ENCODE assay signal across 12 cellular contexts in the genomic region with DNA sequence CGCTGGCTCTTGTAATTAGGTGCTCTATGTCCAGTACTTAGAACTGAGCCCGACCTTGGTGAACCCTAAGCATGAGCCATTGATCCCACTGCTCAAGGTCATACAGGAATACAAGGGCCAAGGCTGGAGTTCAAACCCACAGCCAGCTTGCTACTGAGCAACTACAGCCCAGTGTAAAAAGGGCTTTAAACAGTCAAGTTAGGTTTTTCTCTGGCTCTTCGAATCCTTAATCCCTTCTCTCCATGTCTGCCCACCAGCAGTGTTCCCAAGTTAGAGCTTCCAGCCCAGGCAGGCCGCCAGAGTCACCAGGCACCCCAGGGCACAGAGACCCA.
DNase-seq lines count a peak whose midpoint lies in the region; TF ChIP-seq lines count a peak whose summit lies in the region.
"Had no signal": no experiment of that assay in that cellular context is flagged by ENCODE, and none has a peak within 500 bp of the region (broad histone marks: within the 10 kb centered on the region; RNA-seq: fewer than 3 reads in every experiment).

No MANE protein-coding gene starts in this region.

- H3K27me3 ChIP-seq in neuronal stem cell (ENCODE audit: control insufficient read depth in 3 of 3, insufficient read depth in 3 of 3, low read depth in 1 of 3, low read length in 3 of 3) (no peaks in the 10 kb centered on the region), vagina (no peaks in the 10 kb centered on the region), sigmoid colon (no peaks in the 10 kb centered on the region)

- no peak overlapping the region for H2BK120ac ChIP-seq in neuronal stem cell (ENCODE audit: low read depth, low read length)

- H3K4me2 ChIP-seq in neuronal stem cell (ENCODE audit: insufficient read depth, low read length, poor library complexity, severe bottlenecking) = no peak overlapping the region

- no peak overlapping the region for H2BK15ac ChIP-seq in neuronal stem cell (ENCODE audit: low read length)

- TF ChIP-seq CTCF in vagina (IDR thresholded peaks at IDR 0.05) (no peak), sigmoid colon (IDR thresholded peaks at IDR 0.05) (no peak)

- no peak overlapping the region for H3K14ac ChIP-seq in neuronal stem cell (ENCODE audit: low read length)

- peak overlapping the region; percentile 56 for H3K27ac ChIP-seq in epithelial cell of prostate
- H3K27ac ChIP-seq in neuronal stem cell (replicated peaks; ENCODE audit: low read length) = no peak overlapping the region
- peak overlapping the region; percentile 20 for H3K27ac ChIP-seq in vagina
- H3K27ac ChIP-seq in sigmoid colon = no peak overlapping the region
- H3K27ac ChIP-seq: 22Rv1 had no signal

- no peak overlapping the region for H2BK5ac ChIP-seq in neuronal stem cell (ENCODE audit: low read length)

- no peak overlapping the region for H4K91ac ChIP-seq in neuronal stem cell (ENCODE audit: low read depth, low read length, poor library complexity)

- DNase-seq in DMS53 treated with DMSO at 0.1 percent for 48 hours (lab: John Stamatoyannopoulos, UW; ENCODE audit: unreplicated experiment) (peak; percentile 41), DMS53 (lab: John Stamatoyannopoulos, UW) (no peak), epithelial cell of prostate (ENCODE audit: low read depth, low spot score) (no peak), neuronal stem cell (ENCODE audit: low spot score) (no peak), vagina (ENCODE audit: extremely low spot score in 2 of 2) (no peak), NCI-H748 (lab: John Stamatoyannopoulos, UW; ENCODE audit: unreplicated experiment) (no peak), sigmoid colon (no peak)
- DNase-seq in stimulated activated CD4-positive, alpha-beta T cell treated with anti-CD3 and anti-CD28 coated beads, Interleukin-4, amount 100 ng/mL, for 24 hours = no peak
- DNase-seq: CD8-positive, alpha-beta T cell; COR-L47; GF-D8 had no signal

- WGBS in neuronal stem cell (ENCODE audit: extremely low coverage in 2 of 2, insufficient read length in 2 of 2, insufficient replicate concordance in 1 of 2), 2 donors = no CpG with 5 or more reads among the region's 4 CpGs
- WGBS in sigmoid colon, 2 donors = 89 to 92% methylated on average over 4 of the region's 4 CpGs

- no peaks in the 10 kb centered on the region for H3K9me3 ChIP-seq in neuronal stem cell (replicated peaks in 1 of 2; ENCODE audit: control insufficient read depth in 2 of 2, insufficient read depth in 1 of 2, low read depth in 1 of 2, low read length in 2 of 2)
- H3K9me3 ChIP-seq in vagina = no peaks in the 10 kb centered on the region
- no peaks in the 10 kb centered on the region for H3K9me3 ChIP-seq in sigmoid colon

- no peak overlapping the region for H4K8ac ChIP-seq in neuronal stem cell (ENCODE audit: low read depth, low read length)

- H3K18ac ChIP-seq in neuronal stem cell (ENCODE audit: low read length) = peak overlapping the region; percentile 7

- intact Hi-C loops in vagina (cut with DNase I) (no loop called here), sigmoid colon (cut with DNase I) (no loop called here)

- H2BK12ac ChIP-seq in neuronal stem cell (ENCODE audit: low read length) = no peak overlapping the region

- no peak overlapping the region for H2AFZ ChIP-seq in neuronal stem cell (ENCODE audit: low read length)

- TF ChIP-seq POLR2A in vagina (IDR thresholded peaks at IDR 0.05) (no peak), sigmoid colon (IDR thresholded peaks at IDR 0.05) (no peak)

- H3K9ac ChIP-seq in neuronal stem cell (ENCODE audit: low read depth, low read length, poor library complexity) = no peak overlapping the region

- H2AK5ac ChIP-seq in neuronal stem cell (ENCODE audit: low read depth, low read length) = peak overlapping the region; percentile 43

- H3K4me1 ChIP-seq in neuronal stem cell (ENCODE audit: control insufficient read depth in 2 of 2, insufficient read depth in 1 of 2, low read depth in 1 of 2, low read length in 2 of 2) (no peaks in the 10 kb centered on the region), vagina (no peaks in the 10 kb centered on the region), sigmoid colon (no peaks in the 10 kb centered on the region)

- H3K4ac ChIP-seq in neuronal stem cell (ENCODE audit: low read length) = no peak overlapping the region

- H3K23ac ChIP-seq in neuronal stem cell (ENCODE audit: low read depth, low read length, poor library complexity) = no peak overlapping the region

- H3K36me3 ChIP-seq in neuronal stem cell (replicated peaks in 1 of 2; ENCODE audit: control insufficient read depth in 2 of 2, insufficient read depth in 2 of 2, low read length in 2 of 2) = no peaks in the 10 kb centered on the region
- no peaks in the 10 kb centered on the region for H3K36me3 ChIP-seq in vagina
- no peaks in the 10 kb centered on the region for H3K36me3 ChIP-seq in sigmoid colon

- H3K4me3 ChIP-seq in neuronal stem cell (ENCODE audit: low read length in 2 of 2) = no peak overlapping the region
- H3K4me3 ChIP-seq in vagina = no peak overlapping the region
- no peak overlapping the region for H3K4me3 ChIP-seq in sigmoid colon

- no peak for TF ChIP-seq EP300 in sigmoid colon (IDR thresholded peaks at IDR 0.05)

- H3K79me1 ChIP-seq in neuronal stem cell (ENCODE audit: low read depth, low read length) = no peaks in the 10 kb centered on the region

Comparison
In these comparisons a context has a peak if more than half of its experiments do, and no peak if none do; other contexts are left out.
1. H3K27ac ChIP-seq: peak in epithelial cell of prostate (single experiment) and vagina (single experiment); none in neuronal stem cell (single experiment) and sigmoid colon (0 of 4).